In the genomic region with DNA sequence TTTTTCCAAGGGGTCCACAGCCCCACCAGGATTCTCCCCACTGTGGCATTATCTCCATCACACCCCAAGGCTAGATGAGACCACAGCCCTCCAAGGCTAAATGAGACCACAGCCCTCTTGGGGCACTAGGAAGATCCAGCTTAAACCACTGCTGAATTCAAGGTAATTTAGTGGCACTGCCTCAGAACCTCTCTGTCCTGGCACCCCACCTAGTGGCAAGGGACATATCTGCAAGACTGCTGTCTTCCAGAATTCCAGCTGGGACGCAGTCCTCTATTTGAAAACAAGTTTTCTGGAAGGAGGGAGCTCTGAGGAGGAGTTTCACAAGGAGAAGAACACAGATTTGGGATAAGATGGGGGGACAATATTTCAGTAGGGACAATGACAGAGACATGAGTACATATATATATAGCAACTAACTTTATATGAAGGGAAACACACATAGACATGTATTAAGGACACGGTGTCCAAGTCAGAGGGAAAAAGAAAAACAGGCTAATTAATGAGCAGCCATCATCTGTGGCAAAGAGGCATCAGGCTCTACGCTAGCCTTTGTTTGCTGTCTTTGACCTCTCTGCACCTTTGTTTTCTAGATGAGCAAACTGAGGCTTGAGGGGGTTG, we compare ENCODE assay signal across 9 cellular contexts. TPM values are rescaled to one million over a fixed set of nuclear protein-coding genes. Genes with fewer than 3 reads are reported as not detected.
DNase-seq lines count a peak whose midpoint lies in the region; TF ChIP-seq lines count a peak whose summit lies in the region.
"Had no signal": no experiment of that assay in that cellular context is flagged by ENCODE, and none has a peak within 500 bp of the region (broad histone marks: within the 10 kb centered on the region; RNA-seq: fewer than 3 reads in every experiment).

No MANE protein-coding gene starts in this region.

- peaks cover 11% of the 10 kb centered on the region for H3K4me1 Mint-ChIP-seq in glutamatergic neuron (ENCODE audit: low read depth, unreplicated experiment)

- H3K27me3 Mint-ChIP-seq in glutamatergic neuron (ENCODE audit: unreplicated experiment) = no peaks in the 10 kb centered on the region

- in situ Hi-C loops in SK-MEL-5 (cut with HindIII; ENCODE audit: low pct_unique_long_range_greater_than_20kb, low sequenced_read_pairs) = loop anchor here (25.0 kb wide), 1 partner anchor 184 kb away; the partner anchor contains the start of gene GABRQ

- TF ChIP-seq CTCF in glutamatergic neuron (IDR thresholded peaks at IDR 0.05; ENCODE audit: partially characterized antibody, unreplicated experiment) = peak; percentile 58

- H3K27ac Mint-ChIP-seq in glutamatergic neuron (ENCODE audit: unreplicated experiment) = no peak overlapping the region

- H3K36me3 Mint-ChIP-seq in glutamatergic neuron (ENCODE audit: unreplicated experiment) = no peaks in the 10 kb centered on the region

- H3K4me3 Mint-ChIP-seq in glutamatergic neuron (ENCODE audit: unreplicated experiment) = no peak overlapping the region

- DNase-seq in NCI-H748 (lab: John Stamatoyannopoulos, UW; ENCODE audit: unreplicated experiment) (peak; percentile 50), NCI-H748 treated with DMSO at 0.1 percent for 48 hours (lab: John Stamatoyannopoulos, UW) (no peak), HPDE6-E6E7 (ENCODE audit: extremely low spot score) (peak; percentile 66), SK-MEL-5 (ENCODE audit: low read depth, low spot score) (peak; percentile 60), glutamatergic neuron (peak; percentile 70), dedifferentiated amniotic fluid mesenchymal stem cell (ENCODE audit: extremely low spot score) (no peak), NCI-H1048 (lab: John Stamatoyannopoulos, UW) (no peak)
- no peak for DNase-seq in activated effector memory CD4-positive, alpha-beta T cell treated with anti-CD3 and anti-CD28 coated beads, Interleukin-2, amount 50 U/mL, for 16 hours

- no peaks in the 10 kb centered on the region for H3K9me3 Mint-ChIP-seq in glutamatergic neuron (ENCODE audit: unreplicated experiment)

RNA-seq across cellular contexts. Expression of gene CETN2, which starts 9.3 kb away (rescaled TPM):
- 26.8 and 30.8 TPM in 2 replicates for total RNA-seq in SK-MEL-5 (2014; rRNA removed; shearing (Covaris generic))
- polyA plus RNA-seq in SK-MEL-5 (2015; cell fraction: cytosol; rRNA removed) = 18.3 and 23.9 TPM in 2 replicates
- 4.1 and 8.4 TPM in 2 replicates for polyA plus RNA-seq in SK-MEL-5 (2015; cell fraction: nucleus; rRNA removed)
- total RNA-seq in glutamatergic neuron (ENCODE audit: unreplicated experiment) = 23.6 TPM

RNA-seq across cellular contexts. Expression of gene NSDHL, which starts 9.6 kb away (rescaled TPM):
- 15.1 and 17.9 TPM in 2 replicates for total RNA-seq in SK-MEL-5 (2014; rRNA removed; shearing (Covaris generic))
- 22.3 and 26.4 TPM in 2 replicates for polyA plus RNA-seq in SK-MEL-5 (2015; cell fraction: cytosol; rRNA removed)
- polyA plus RNA-seq in SK-MEL-5 (2015; cell fraction: nucleus; rRNA removed) = 9.8 and 10.2 TPM in 2 replicates
- total RNA-seq in glutamatergic neuron (ENCODE audit: unreplicated experiment) = 36.1 TPM

RNA-seq across cellular contexts. Expression of gene MAGEA6, which starts 51.8 kb away (rescaled TPM):
- 187 and 193 TPM in 2 replicates for total RNA-seq in SK-MEL-5 (2014; rRNA removed; shearing (Covaris generic))
- polyA plus RNA-seq in SK-MEL-5 (2015; cell fraction: cytosol; rRNA removed) = 110 and 118 TPM in 2 replicates
- polyA plus RNA-seq in SK-MEL-5 (2015; cell fraction: nucleus; rRNA removed) = 32.6 and 50.2 TPM in 2 replicates
- total RNA-seq in glutamatergic neuron (ENCODE audit: unreplicated experiment) = 0.32 TPM
- total RNA-seq: skeletal muscle tissue had no signal

Comparison
In these comparisons a context has a peak if more than half of its experiments do, and no peak if none do; other contexts are left out.
1. DNase-seq: peak in NCI-H748 (single experiment), HPDE6-E6E7 (single experiment), SK-MEL-5 (single experiment) and glutamatergic neuron (single experiment); none in NCI-H748 treated with DMSO at 0.1 percent for 48 hours (single experiment), dedifferentiated amniotic fluid mesenchymal stem cell (single experiment), NCI-H1048 (single experiment) and activated effector memory CD4-positive, alpha-beta T cell treated with anti-CD3 and anti-CD28 coated beads, Interleukin-2, amount 50 U/mL, for 16 hours (single experiment).
2. RNA of gene MAGEA6, which starts 51.8 kb away (total RNA-seq): 187 to 193 TPM in SK-MEL-5; 0.32 TPM in glutamatergic neuron (single experiment); every median in the first group is over 100 times any median in the second.